In the genomic region with DNA sequence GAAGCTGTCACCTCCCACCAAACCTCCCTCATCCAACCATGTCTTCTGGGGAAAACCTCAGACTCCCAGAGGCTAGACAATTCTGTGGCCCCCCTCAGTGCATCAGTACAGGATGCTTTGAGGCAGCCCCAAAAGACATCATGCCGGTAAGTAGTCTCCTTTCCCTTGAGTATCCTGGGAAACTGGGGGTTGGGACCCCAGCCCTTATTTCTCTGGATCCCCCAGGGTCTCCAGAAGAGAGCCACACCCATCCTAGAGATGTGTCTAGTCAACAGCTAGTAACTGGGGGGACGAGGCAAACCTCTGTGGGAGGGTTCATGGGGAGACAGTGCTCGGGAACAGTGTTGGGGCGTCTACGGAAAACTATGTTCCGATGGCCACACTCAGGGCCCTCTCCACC, we compare ENCODE assay signal across 20 cellular contexts.
"Had no signal": no experiment of that assay in that cellular context is flagged by ENCODE, and none has a peak within 500 bp of the region (broad histone marks: within the 10 kb centered on the region; RNA-seq: fewer than 3 reads in every experiment).

No MANE protein-coding gene starts in this region.

- ATAC-seq: body of pancreas had no signal

- DNase-seq: activated CD4-positive, alpha-beta T cell treated with anti-CD3 and anti-CD28 coated beads for 36 hours; activated CD4-positive, CD25-positive, alpha-beta regulatory T cell; activated CD4-positive, CD25-positive, alpha-beta regulatory T cell treated with anti-CD3 and anti-CD28 coated beads, Interleukin-2, amount 50 U/mL, for 72 hours; activated CD8-positive, alpha-beta T cell treated with anti-CD3 and anti-CD28 coated beads, Interleukin-2, amount 10 ng/mL, durations not matched to agents 7 days and 5 days; activated effector memory CD4-positive, alpha-beta T cell treated with Interleukin-2 at 50 U/mL for 16 hours; activated gamma-delta T cell treated with Interleukin-2 at 50 U/mL for 16 hours; activated naive CD4-positive, alpha-beta T cell treated with anti-CD3 and anti-CD28 coated beads, Interleukin-2, amount 50 U/mL, for 16 hours; activated naive CD4-positive, alpha-beta T cell treated with Interleukin-2 at 50 U/mL for 16 hours; activated T-cell treated with anti-CD3 and anti-CD28 coated beads, Interleukin-2, amount 50 U/mL, for 4 hours; body of pancreas; cortex of kidney; dermis blood vessel endothelial cell; effector CD8-positive, alpha-beta T cell; T-helper 1 cell had no signal

- H3K27me3 Mint-ChIP-seq: activated CD4-positive, alpha-beta T cell treated with anti-CD3 and anti-CD28 coated beads, Interleukin-2, amount 10 ng/mL, durations not matched to agents 24 days and 14 days had no signal

- H3K4me1 Mint-ChIP-seq: activated CD4-positive, alpha-beta T cell treated with anti-CD3 and anti-CD28 coated beads for 36 hours; activated CD4-positive, alpha-beta T cell treated with anti-CD3 and anti-CD28 coated beads, Interleukin-2, amount 10 ng/mL, durations not matched to agents 24 days and 14 days; activated T-helper 17 cell treated with anti-CD3 and anti-CD28 coated beads, Interleukin-2, amount 50 U/mL, for 72 hours had no signal

- H3K4me3 Mint-ChIP-seq: activated CD4-positive, alpha-beta memory T cell treated with anti-CD3 and anti-CD28 coated beads for 36 hours; activated CD4-positive, alpha-beta T cell treated with anti-CD3 and anti-CD28 coated beads for 36 hours; activated CD4-positive, alpha-beta T cell treated with anti-CD3 and anti-CD28 coated beads, Interleukin-2, amount 10 ng/mL, durations not matched to agents 24 days and 14 days; activated CD8-positive, alpha-beta T cell treated with anti-CD3 and anti-CD28 coated beads, Interleukin-2, amount 10 ng/mL, durations not matched to agents 7 days and 5 days; activated naive CD8-positive, alpha-beta T cell; activated T-cell treated with anti-CD3 and anti-CD28 coated beads, Interleukin-2, amount 50 U/mL, for 4 hours; activated T-helper 17 cell treated with anti-CD3 and anti-CD28 coated beads, Interleukin-2, amount 50 U/mL, for 72 hours; T-helper 17 cell had no signal

- H3K27me3 ChIP-seq: body of pancreas had no signal

- H3K27ac ChIP-seq: body of pancreas, heart left ventricle had no signal

- H3K27ac Mint-ChIP-seq: activated CD4-positive, alpha-beta memory T cell treated with anti-CD3 and anti-CD28 coated beads for 36 hours; activated CD4-positive, alpha-beta T cell treated with anti-CD3 and anti-CD28 coated beads for 36 hours; activated CD4-positive, alpha-beta T cell treated with anti-CD3 and anti-CD28 coated beads, Interleukin-2, amount 10 ng/mL, durations not matched to agents 24 days and 14 days; activated CD8-positive, alpha-beta T cell treated with anti-CD3 and anti-CD28 coated beads, Interleukin-2, amount 10 ng/mL, durations not matched to agents 7 days and 5 days; activated naive CD8-positive, alpha-beta T cell; activated T-helper 17 cell treated with anti-CD3 and anti-CD28 coated beads, Interleukin-2, amount 50 U/mL, for 72 hours; T-helper 17 cell had no signal

- H3K9me3 Mint-ChIP-seq: activated CD4-positive, alpha-beta memory T cell treated with anti-CD3 and anti-CD28 coated beads for 36 hours; activated CD4-positive, alpha-beta T cell treated with anti-CD3 and anti-CD28 coated beads, Interleukin-2, amount 10 ng/mL, durations not matched to agents 24 days and 14 days; activated T-cell treated with anti-CD3 and anti-CD28 coated beads, Interleukin-2, amount 50 U/mL, for 4 hours; activated T-helper 17 cell treated with anti-CD3 and anti-CD28 coated beads, Interleukin-2, amount 50 U/mL, for 72 hours had no signal

- H3K4me3 ChIP-seq: body of pancreas, heart left ventricle had no signal

- H3K9me3 ChIP-seq: body of pancreas, heart left ventricle had no signal

- H3K36me3 Mint-ChIP-seq: activated CD4-positive, alpha-beta memory T cell treated with anti-CD3 and anti-CD28 coated beads for 36 hours; activated naive CD8-positive, alpha-beta T cell had no signal

- H3K36me3 ChIP-seq: heart left ventricle had no signal

- H3K4me1 ChIP-seq: body of pancreas, heart left ventricle had no signal
